ENCODE assay signal across 1 cellular context in the genomic region with DNA sequence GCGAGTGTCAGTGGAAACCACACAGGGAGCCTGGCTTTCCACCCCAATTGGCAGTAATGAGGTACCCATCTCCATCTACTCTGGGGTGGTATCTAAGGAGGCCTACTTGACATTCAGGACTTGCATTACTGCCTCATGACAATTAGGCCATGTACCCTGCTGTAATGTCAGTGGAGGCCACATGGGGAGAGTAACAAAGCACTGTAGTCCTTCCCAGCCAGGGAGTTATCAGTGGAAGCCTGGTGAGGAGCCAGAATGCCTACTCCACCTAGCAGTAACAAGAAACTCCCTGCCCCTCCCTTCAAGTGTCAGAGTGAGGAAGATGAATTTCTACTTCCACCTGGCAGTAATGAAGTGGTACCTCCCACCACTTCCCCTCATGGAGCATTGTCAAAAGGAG.
TF ChIP-seq lines count a peak whose summit lies in the region.

No MANE protein-coding gene starts in this region.

TF ChIP-seq in GM12878, 131 proteins besides CTCF, POLR2A, EP300 and RAD21 (continued from another document):
- TF ChIP-seq, protein P1, sequence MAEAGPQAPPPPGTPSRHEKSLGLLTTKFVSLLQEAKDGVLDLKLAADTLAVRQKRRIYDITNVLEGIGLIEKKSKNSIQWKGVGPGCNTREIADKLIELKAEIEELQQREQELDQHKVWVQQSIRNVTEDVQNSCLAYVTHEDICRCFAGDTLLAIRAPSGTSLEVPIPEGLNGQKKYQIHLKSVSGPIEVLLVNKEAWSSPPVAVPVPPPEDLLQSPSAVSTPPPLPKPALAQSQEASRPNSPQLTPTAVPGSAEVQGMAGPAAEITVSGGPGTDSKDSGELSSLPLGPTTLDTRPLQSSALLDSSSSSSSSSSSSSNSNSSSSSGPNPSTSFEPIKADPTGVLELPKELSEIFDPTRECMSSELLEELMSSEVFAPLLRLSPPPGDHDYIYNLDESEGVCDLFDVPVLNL (IDR thresholded peaks at IDR 0.05; ENCODE audit: low read depth, low read length), result no peak
- TF ChIP-seq, protein P2, sequence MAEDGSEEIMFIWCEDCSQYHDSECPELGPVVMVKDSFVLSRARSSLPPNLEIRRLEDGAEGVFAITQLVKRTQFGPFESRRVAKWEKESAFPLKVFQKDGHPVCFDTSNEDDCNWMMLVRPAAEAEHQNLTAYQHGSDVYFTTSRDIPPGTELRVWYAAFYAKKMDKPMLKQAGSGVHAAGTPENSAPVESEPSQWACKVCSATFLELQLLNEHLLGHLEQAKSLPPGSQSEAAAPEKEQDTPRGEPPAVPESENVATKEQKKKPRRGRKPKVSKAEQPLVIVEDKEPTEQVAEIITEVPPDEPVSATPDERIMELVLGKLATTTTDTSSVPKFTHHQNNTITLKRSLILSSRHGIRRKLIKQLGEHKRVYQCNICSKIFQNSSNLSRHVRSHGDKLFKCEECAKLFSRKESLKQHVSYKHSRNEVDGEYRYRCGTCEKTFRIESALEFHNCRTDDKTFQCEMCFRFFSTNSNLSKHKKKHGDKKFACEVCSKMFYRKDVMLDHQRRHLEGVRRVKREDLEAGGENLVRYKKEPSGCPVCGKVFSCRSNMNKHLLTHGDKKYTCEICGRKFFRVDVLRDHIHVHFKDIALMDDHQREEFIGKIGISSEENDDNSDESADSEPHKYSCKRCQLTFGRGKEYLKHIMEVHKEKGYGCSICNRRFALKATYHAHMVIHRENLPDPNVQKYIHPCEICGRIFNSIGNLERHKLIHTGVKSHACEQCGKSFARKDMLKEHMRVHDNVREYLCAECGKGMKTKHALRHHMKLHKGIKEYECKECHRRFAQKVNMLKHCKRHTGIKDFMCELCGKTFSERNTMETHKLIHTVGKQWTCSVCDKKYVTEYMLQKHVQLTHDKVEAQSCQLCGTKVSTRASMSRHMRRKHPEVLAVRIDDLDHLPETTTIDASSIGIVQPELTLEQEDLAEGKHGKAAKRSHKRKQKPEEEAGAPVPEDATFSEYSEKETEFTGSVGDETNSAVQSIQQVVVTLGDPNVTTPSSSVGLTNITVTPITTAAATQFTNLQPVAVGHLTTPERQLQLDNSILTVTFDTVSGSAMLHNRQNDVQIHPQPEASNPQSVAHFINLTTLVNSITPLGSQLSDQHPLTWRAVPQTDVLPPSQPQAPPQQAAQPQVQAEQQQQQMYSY (CRISPR knock-in tag; IDR thresholded peaks at IDR 0.05), result no peak
- TF ChIP-seq SMAD5 (IDR thresholded peaks at IDR 0.05; ENCODE audit: low read depth) (no peak), CHD4 (IDR thresholded peaks at IDR 0.05) (no peak), YY1 (IDR thresholded peaks at IDR 0.05; ENCODE audit: low read depth, low read length) (no peak), NR2C2 (IDR thresholded peaks at IDR 0.05; ENCODE audit: borderline replicate concordance, control insufficient read depth, insufficient read length, low read depth) (no peak), PML (IDR thresholded peaks at IDR 0.05; ENCODE audit: low read length) (no peak), BACH1 (IDR thresholded peaks at IDR 0.05; ENCODE audit: borderline replicate concordance) (no peak)
- TF ChIP-seq, protein P3, sequence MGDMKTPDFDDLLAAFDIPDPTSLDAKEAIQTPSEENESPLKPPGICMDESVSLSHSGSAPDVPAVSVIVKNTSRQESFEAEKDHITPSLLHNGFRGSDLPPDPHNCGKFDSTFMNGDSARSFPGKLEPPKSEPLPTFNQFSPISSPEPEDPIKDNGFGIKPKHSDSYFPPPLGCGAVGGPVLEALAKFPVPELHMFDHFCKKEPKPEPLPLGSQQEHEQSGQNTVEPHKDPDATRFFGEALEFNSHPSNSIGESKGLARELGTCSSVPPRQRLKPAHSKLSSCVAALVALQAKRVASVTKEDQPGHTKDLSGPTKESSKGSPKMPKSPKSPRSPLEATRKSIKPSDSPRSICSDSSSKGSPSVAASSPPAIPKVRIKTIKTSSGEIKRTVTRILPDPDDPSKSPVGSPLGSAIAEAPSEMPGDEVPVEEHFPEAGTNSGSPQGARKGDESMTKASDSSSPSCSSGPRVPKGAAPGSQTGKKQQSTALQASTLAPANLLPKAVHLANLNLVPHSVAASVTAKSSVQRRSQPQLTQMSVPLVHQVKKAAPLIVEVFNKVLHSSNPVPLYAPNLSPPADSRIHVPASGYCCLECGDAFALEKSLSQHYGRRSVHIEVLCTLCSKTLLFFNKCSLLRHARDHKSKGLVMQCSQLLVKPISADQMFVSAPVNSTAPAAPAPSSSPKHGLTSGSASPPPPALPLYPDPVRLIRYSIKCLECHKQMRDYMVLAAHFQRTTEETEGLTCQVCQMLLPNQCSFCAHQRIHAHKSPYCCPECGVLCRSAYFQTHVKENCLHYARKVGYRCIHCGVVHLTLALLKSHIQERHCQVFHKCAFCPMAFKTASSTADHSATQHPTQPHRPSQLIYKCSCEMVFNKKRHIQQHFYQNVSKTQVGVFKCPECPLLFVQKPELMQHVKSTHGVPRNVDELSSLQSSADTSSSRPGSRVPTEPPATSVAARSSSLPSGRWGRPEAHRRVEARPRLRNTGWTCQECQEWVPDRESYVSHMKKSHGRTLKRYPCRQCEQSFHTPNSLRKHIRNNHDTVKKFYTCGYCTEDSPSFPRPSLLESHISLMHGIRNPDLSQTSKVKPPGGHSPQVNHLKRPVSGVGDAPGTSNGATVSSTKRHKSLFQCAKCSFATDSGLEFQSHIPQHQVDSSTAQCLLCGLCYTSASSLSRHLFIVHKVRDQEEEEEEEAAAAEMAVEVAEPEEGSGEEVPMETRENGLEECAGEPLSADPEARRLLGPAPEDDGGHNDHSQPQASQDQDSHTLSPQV (IDR thresholded peaks at IDR 0.05), result no peak
